Comparison of ENCODE assay signal across 14 cellular contexts in genomic region chr1:97797403-97798183, GRCh38.
A peak's percentile ranks its signal among the peaks of the same experiment; 100 is the strongest.
DNase-seq lines count a peak whose midpoint lies in the region; ATAC-seq and TF ChIP-seq lines count a peak whose summit lies in the region.
"Had no signal": no experiment of that assay in that cellular context is flagged by ENCODE, and none has a peak within 500 bp of the region (broad histone marks: within the 10 kb centered on the region; RNA-seq: fewer than 3 reads in every experiment).

No MANE protein-coding gene starts in this region.

- H3K9ac ChIP-seq in neural cell (ENCODE audit: low read length), result no peak overlapping the region

- DNase-seq in Right ventricle myocardium superior (no peak), right atrium auricular region (ENCODE audit: low spot score) (no peak), coronary artery (ENCODE audit: low spot score) (no peak), T-helper 9 cell (no peak), germinal center (ENCODE audit: low spot score) (no peak)
- DNase-seq in stimulated activated CD4-positive, alpha-beta T cell treated with anti-CD3 and anti-CD28 coated beads, Interleukin-4, amount 100 ng/mL, for 24 hours, result no peak
- DNase-seq: DMS79; effector CD4-positive, alpha-beta T cell; KBM-7; NCI-H187 treated with DMSO at 0.1 percent for 48 hours; nephron progenitor cell; upper lobe of right lung had no signal

- no peak overlapping the region for H3K4me3 ChIP-seq in right atrium auricular region
- no peak overlapping the region for H3K4me3 ChIP-seq in coronary artery
- no peak overlapping the region for H3K4me3 ChIP-seq in neural cell (ENCODE audit: low read length)
- H3K4me3 ChIP-seq: upper lobe of right lung had no signal

- no peaks in the 10 kb centered on the region for H3K36me3 ChIP-seq in right atrium auricular region
- H3K36me3 ChIP-seq in neural cell (ENCODE audit: insufficient read depth, low read length), result no peaks in the 10 kb centered on the region

- H3K27ac ChIP-seq in right atrium auricular region, result peak overlapping the region in 1 of 2 donors; percentile 29
- peak overlapping the region; percentile 8 to 15 for H3K27ac ChIP-seq in coronary artery
- peak overlapping the region; percentile 19 for H3K27ac ChIP-seq in neural cell (ENCODE audit: low read length)
- H3K27ac ChIP-seq: upper lobe of right lung had no signal

- no peak for TF ChIP-seq EP300 in neural cell (conservative IDR thresholded peaks at IDR 0.05; ENCODE audit: poor library complexity, severe bottlenecking)

- no peaks in the 10 kb centered on the region for H4K20me1 ChIP-seq in neural cell (ENCODE audit: insufficient read depth)

- no peak overlapping the region for H2AFZ ChIP-seq in neural cell (ENCODE audit: low read depth, low read length)

- H3K27me3 ChIP-seq in right atrium auricular region (no peaks in the 10 kb centered on the region), neural cell (ENCODE audit: insufficient read depth, low read depth, low read length) (no peaks in the 10 kb centered on the region)
- H3K27me3 ChIP-seq: upper lobe of right lung had no signal

- intact Hi-C loops in Right ventricle myocardium superior (cut with DNase I), result no loop called here

- no peaks in the 10 kb centered on the region for H3K9me2 ChIP-seq in neural cell (ENCODE audit: insufficient read depth, low read length)

- TF ChIP-seq CTCF in right atrium auricular region (IDR thresholded peaks at IDR 0.05), result no peak
- no peak for TF ChIP-seq CTCF in coronary artery (IDR thresholded peaks at IDR 0.05)
- no peak for TF ChIP-seq CTCF in neural cell (IDR thresholded peaks at IDR 0.05; ENCODE audit: poor library complexity, severe bottlenecking)

- H3K9me3 ChIP-seq in right atrium auricular region (no peaks in the 10 kb centered on the region), neural cell (ENCODE audit: low read length) (no peaks in the 10 kb centered on the region)
- H3K9me3 ChIP-seq: upper lobe of right lung had no signal

- H3K79me2 ChIP-seq in neural cell (replicated peaks; ENCODE audit: insufficient read depth, low read length), result no peaks in the 10 kb centered on the region

- peaks cover 0 to 16% of the 10 kb centered on the region in 2 donors for H3K4me1 ChIP-seq in right atrium auricular region
- H3K4me1 ChIP-seq: upper lobe of right lung had no signal

- ATAC-seq in Right ventricle myocardium superior (ENCODE audit: poor library complexity) (peak; percentile 92), GM21390 (IDR thresholded peaks at IDR 0.05; ENCODE audit: unreplicated experiment) (no peak)
- ATAC-seq: upper lobe of right lung had no signal

- no peak for TF ChIP-seq RAD21 in neural cell (conservative IDR thresholded peaks at IDR 0.05)

- H3K4me2 ChIP-seq in neural cell (ENCODE audit: low read length), result no peak overlapping the region

- peaks cover 4% of the 10 kb centered on the region for H3F3A ChIP-seq in neural cell (ENCODE audit: insufficient read depth, low read length, poor library complexity, severe bottlenecking)

TF ChIP-seq in neural cell, 6 proteins besides CTCF, POLR2A, EP300 and RAD21:
- TF ChIP-seq EZH2 (IDR thresholded peaks at IDR 0.05; ENCODE audit: borderline replicate concordance, insufficient read depth, low read length, poor library complexity, severe bottlenecking) (no peak), SMC3 (conservative IDR thresholded peaks at IDR 0.05; ENCODE audit: poor library complexity) (no peak), TAF1 (IDR thresholded peaks at IDR 0.05; ENCODE audit: low read depth) (no peak), POLR2AphosphoS5 (IDR thresholded peaks at IDR 0.05) (no peak), MXI1 (conservative IDR thresholded peaks at IDR 0.05; ENCODE audit: poor library complexity, severe bottlenecking) (no peak)
- TF ChIP-seq, protein P1, sequence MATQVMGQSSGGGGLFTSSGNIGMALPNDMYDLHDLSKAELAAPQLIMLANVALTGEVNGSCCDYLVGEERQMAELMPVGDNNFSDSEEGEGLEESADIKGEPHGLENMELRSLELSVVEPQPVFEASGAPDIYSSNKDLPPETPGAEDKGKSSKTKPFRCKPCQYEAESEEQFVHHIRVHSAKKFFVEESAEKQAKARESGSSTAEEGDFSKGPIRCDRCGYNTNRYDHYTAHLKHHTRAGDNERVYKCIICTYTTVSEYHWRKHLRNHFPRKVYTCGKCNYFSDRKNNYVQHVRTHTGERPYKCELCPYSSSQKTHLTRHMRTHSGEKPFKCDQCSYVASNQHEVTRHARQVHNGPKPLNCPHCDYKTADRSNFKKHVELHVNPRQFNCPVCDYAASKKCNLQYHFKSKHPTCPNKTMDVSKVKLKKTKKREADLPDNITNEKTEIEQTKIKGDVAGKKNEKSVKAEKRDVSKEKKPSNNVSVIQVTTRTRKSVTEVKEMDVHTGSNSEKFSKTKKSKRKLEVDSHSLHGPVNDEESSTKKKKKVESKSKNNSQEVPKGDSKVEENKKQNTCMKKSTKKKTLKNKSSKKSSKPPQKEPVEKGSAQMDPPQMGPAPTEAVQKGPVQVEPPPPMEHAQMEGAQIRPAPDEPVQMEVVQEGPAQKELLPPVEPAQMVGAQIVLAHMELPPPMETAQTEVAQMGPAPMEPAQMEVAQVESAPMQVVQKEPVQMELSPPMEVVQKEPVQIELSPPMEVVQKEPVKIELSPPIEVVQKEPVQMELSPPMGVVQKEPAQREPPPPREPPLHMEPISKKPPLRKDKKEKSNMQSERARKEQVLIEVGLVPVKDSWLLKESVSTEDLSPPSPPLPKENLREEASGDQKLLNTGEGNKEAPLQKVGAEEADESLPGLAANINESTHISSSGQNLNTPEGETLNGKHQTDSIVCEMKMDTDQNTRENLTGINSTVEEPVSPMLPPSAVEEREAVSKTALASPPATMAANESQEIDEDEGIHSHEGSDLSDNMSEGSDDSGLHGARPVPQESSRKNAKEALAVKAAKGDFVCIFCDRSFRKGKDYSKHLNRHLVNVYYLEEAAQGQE (IDR thresholded peaks at IDR 0.05; ENCODE audit: borderline replicate concordance), result no peak
